In the genomic region with DNA sequence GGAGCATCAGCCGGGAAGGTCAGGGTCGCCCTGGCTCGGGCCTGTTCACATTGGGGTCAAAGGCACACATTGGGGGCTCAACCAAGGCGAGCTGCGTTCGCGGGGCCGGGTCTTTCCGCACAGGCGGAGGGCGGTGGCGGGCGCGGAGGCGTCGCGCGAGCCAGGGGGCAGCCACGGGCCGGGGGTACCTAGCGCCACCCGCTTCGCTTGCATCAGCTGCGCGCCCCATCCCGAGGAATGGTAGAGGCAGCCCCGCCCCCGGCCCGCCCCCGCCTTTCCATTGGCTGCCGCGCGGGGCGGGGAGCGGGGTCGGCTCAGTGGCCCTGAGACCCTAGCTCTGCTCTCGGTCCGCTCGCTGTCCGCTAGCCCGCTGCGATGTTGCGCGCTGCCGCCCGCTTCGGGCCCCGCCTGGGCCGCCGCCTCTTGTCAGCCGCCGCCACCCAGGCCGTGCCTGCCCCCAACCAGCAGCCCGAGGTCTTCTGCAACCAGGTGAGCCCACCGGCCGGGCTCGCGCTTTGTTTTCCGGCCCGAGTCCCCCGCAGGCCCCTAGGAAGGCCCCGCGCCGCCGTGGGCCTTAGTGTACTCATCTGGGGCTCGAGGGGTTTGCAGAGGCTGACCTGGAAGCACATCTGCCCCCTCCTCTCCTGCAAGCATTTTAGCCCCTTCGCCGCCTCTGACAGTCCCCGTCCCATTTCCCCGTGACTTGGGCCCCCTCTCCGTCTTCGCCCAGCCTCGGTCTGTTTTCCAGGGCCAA, we compare ENCODE assay signal across 8 cellular contexts. TPM values are rescaled to one million over a fixed set of nuclear protein-coding genes. Genes with fewer than 3 reads are reported as not detected.
A peak's percentile ranks its signal among the peaks of the same experiment; 100 is the strongest.
DNase-seq lines count a peak whose midpoint lies in the region; ATAC-seq, FAIRE-seq and TF ChIP-seq lines count a peak whose summit lies in the region.

A gene (plus strand): TSS at position 326 of the 754 bp plus-strand sequence. CDS start 50 bp downstream, at position 376.

- H3K27me3 Mint-ChIP-seq in activated naive CD4-positive, alpha-beta T cell treated with anti-CD3 and anti-CD28 coated beads for 36 hours (ENCODE audit: low read depth), result peaks cover 41% of the 10 kb centered on the region
- peaks cover 32% of the 10 kb centered on the region for H3K27me3 Mint-ChIP-seq in neural crest cell (ENCODE audit: low read depth)
- peaks cover 10% of the 10 kb centered on the region for H3K27me3 Mint-ChIP-seq in type B pancreatic cell

- no peaks in the 10 kb centered on the region for H3K36me3 Mint-ChIP-seq in activated naive CD4-positive, alpha-beta T cell treated with anti-CD3 and anti-CD28 coated beads for 36 hours (ENCODE audit: low read depth)
- H3K36me3 Mint-ChIP-seq in neural crest cell (ENCODE audit: low read depth), result no peaks in the 10 kb centered on the region
- H3K36me3 Mint-ChIP-seq in type B pancreatic cell, result no peaks in the 10 kb centered on the region

- intact Hi-C loops in activated naive CD4-positive, alpha-beta T cell treated with anti-CD3 and anti-CD28 coated beads for 36 hours (cut with micrococcal nuclease), result loop anchor here (1.0 kb wide), 1 partner anchor 47 kb away; no protein-coding TSS in a partner anchor

- H3K9me3 Mint-ChIP-seq in activated naive CD4-positive, alpha-beta T cell treated with anti-CD3 and anti-CD28 coated beads for 36 hours, result no peaks in the 10 kb centered on the region
- H3K9me3 Mint-ChIP-seq in neural crest cell (no peaks in the 10 kb centered on the region), type B pancreatic cell (no peaks in the 10 kb centered on the region)

- no peak for FAIRE-seq in frontal cortex (lab: Jason Lieb, UNC)

- peak; percentile 83 for DNase-seq in COLO668 (lab: John Stamatoyannopoulos, UW; ENCODE audit: unreplicated experiment)
- DNase-seq in NCI-H526 (lab: John Stamatoyannopoulos, UW), result peak; percentile 10 to 88
- DNase-seq in activated naive CD4-positive, alpha-beta T cell treated with anti-CD3 and anti-CD28 coated beads for 36 hours, result peak; percentile 36
- peak; percentile 93 to 94 for DNase-seq in frontal cortex (ENCODE audit: low spot score in 2 of 2)
- peak; percentile 69 for DNase-seq in neural crest cell (ENCODE audit: low read depth, low spot score)
- DNase-seq in type B pancreatic cell (ENCODE audit: extremely low spot score, unreplicated experiment), result peak; percentile 77

- TF ChIP-seq CTCF in neural crest cell (conservative IDR thresholded peaks at IDR 0.05), result no peak
- TF ChIP-seq CTCF in type B pancreatic cell (conservative IDR thresholded peaks at IDR 0.05), result no peak

- CTCF ChIA-PET in activated naive CD4-positive, alpha-beta T cell treated with anti-CD3 and anti-CD28 coated beads for 36 hours (lab: Charles Lee), result interaction anchor here (2.6 kb wide), 1 partner anchor 46 kb away, joined by 13 read pairs; no protein-coding TSS in a partner anchor

- peaks cover 16% of the 10 kb centered on the region for H3K4me1 Mint-ChIP-seq in activated naive CD4-positive, alpha-beta T cell treated with anti-CD3 and anti-CD28 coated beads for 36 hours (ENCODE audit: low read depth)
- H3K4me1 Mint-ChIP-seq in neural crest cell (peaks cover 34% of the 10 kb centered on the region), type B pancreatic cell (ENCODE audit: unreplicated experiment) (peaks cover 15% of the 10 kb centered on the region)

- peak within 1 kb of the TSS; percentile 73 for H3K4me3 Mint-ChIP-seq in activated naive CD4-positive, alpha-beta T cell treated with anti-CD3 and anti-CD28 coated beads for 36 hours
- H3K4me3 Mint-ChIP-seq in neural crest cell, result peak within 1 kb of the TSS; percentile 94
- H3K4me3 Mint-ChIP-seq in type B pancreatic cell, result peak within 1 kb of the TSS; percentile 98

- ATAC-seq in GM21825 (IDR thresholded peaks at IDR 0.05; ENCODE audit: unreplicated experiment), result peak; percentile 36
- ATAC-seq in GM21619 (IDR thresholded peaks at IDR 0.05; ENCODE audit: unreplicated experiment), result no peak

- no peak within 1 kb of the TSS for H3K27ac Mint-ChIP-seq in activated naive CD4-positive, alpha-beta T cell treated with anti-CD3 and anti-CD28 coated beads for 36 hours
- H3K27ac Mint-ChIP-seq in neural crest cell (ENCODE audit: unreplicated experiment) (peak within 1 kb of the TSS; percentile 78), type B pancreatic cell (peak within 1 kb of the TSS; percentile 84)

RNA-seq across cellular contexts. Expression of the gene that starts here (rescaled TPM):
- 1 to 10 TPM; 4.0 to 4.6 TPM for total RNA-seq in activated naive CD4-positive, alpha-beta T cell treated with anti-CD3 and anti-CD28 coated beads for 36 hours
- total RNA-seq in frontal cortex (24.1 TPM), neural crest cell (62.8 and 65.9 TPM in 2 replicates), type B pancreatic cell (ENCODE audit: low replicate concordance) (29.0 and 59.5 TPM in 2 replicates)

Comparison
In these comparisons a context has a peak if more than half of its experiments do, and no peak if none do; other contexts are left out.
1. DNase-seq: peak in every context shown above with its lines; median percentile 94 in frontal cortex; 83 in COLO668; 77 in type B pancreatic cell; 69 in neural crest cell; 49 in NCI-H526; 36 in activated naive CD4-positive, alpha-beta T cell treated with anti-CD3 and anti-CD28 coated beads for 36 hours.